8 cellular contexts compared by ENCODE assay signal in the genomic region with DNA sequence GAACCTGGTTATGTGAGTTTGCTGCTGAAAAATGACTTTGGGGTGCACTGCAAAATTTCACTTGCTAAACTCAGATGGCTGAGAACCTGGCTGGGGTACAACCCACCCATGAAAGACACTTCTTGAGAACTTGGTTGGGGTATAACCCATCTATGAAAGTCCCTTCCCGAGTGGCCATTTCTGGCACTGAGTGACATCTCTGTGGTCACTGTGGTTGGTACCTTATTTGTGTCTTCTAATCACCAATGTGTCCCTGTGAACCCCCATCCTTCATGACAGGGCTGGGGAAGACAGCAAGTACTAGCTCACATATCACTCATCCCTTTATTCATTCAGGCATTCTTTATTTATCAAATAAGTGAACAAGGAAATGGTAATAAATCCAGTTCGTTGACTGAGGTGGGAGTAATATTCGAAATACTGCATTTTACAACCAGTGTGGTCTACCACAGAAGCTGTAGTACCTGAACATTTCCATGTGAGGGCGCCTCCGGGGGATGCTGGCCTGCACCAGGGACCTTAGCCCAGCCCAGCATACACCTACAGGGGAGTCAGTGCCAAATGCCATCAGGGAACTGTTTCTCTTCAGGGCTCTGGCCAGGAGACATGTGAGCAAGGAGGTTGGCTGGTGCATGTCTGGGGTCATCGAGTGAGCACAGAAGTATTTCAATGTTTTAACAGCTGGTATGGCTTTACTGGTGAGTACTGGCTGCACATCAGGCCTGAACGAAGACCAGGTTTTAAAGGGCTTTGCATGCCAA.
DNase-seq lines count a peak whose midpoint lies in the region; ATAC-seq, FAIRE-seq and TF ChIP-seq lines count a peak whose summit lies in the region.

No MANE protein-coding gene starts in this region.

- in situ Hi-C loops in GM12878 (cut with MboI), result no loop called here

- no peaks in the 10 kb centered on the region for H4K20me1 ChIP-seq in GM12878 (ENCODE audit: control insufficient read depth, insufficient read depth)

- H3K9me3 Mint-ChIP-seq in CD8-positive, alpha-beta memory T cell, result no peaks in the 10 kb centered on the region

- intact Hi-C loops in GM12878 (cut with micrococcal nuclease; ENCODE audit: unreplicated experiment), result loop anchor here (2.0 to 10.0 kb wide), 2 partner anchors 36 to 554 kb away; no protein-coding TSS in a partner anchor

- TF ChIP-seq EP300 in GM12878 (IDR thresholded peaks at IDR 0.05; ENCODE audit: borderline replicate concordance in 1 of 2, control insufficient read depth in 1 of 2, low read depth in 2 of 2, low read length in 2 of 2), result no peak

- no peak overlapping the region for H2BK15ac ChIP-seq in mesenchymal stem cell (ENCODE audit: low read depth, poor library complexity, severe bottlenecking)

- H4K8ac ChIP-seq in mesenchymal stem cell (ENCODE audit: low read length), result no peak overlapping the region

- H3K4ac ChIP-seq in mesenchymal stem cell (ENCODE audit: low read depth in 1 of 2, low read length in 2 of 2), result no peak overlapping the region

- H2BK5ac ChIP-seq in mesenchymal stem cell (ENCODE audit: low read depth, low read length, poor library complexity, severe bottlenecking), result no peak overlapping the region

- no peaks in the 10 kb centered on the region; the same call in 2 of the 3 replicates for H3K9me3 ChIP-seq in GM12878 (replicated peaks; ENCODE audit: control insufficient read depth, insufficient read depth, low read length)
- H3K9me3 ChIP-seq in parathyroid adenoma (ENCODE audit: control insufficient read depth, low read length), result no peaks in the 10 kb centered on the region
- H3K9me3 ChIP-seq in CD8-positive, alpha-beta memory T cell (ENCODE audit: low read length), result no peaks in the 10 kb centered on the region
- peaks cover 10% of the 10 kb centered on the region for H3K9me3 ChIP-seq in mesenchymal stem cell (ENCODE audit: control insufficient read depth, low read length)

- no peak overlapping the region for H2BK12ac ChIP-seq in mesenchymal stem cell (ENCODE audit: low read length in 2 of 2)

- no peak overlapping the region for H3K9ac ChIP-seq in GM12878 (ENCODE audit: control insufficient read depth, insufficient read depth, low read length)
- no peak overlapping the region for H3K9ac ChIP-seq in parathyroid adenoma
- no peak overlapping the region for H3K9ac ChIP-seq in mesenchymal stem cell (ENCODE audit: low read length)

- POLR2A ChIA-PET in GM12878 (lab: Charles Lee), result no interaction called here
- POLR2A ChIA-PET in CD8-positive, alpha-beta memory T cell (lab: Charles Lee), result no interaction called here

- no peak overlapping the region for H2BK120ac ChIP-seq in mesenchymal stem cell (ENCODE audit: low read depth, low read length)

- H3K79me2 ChIP-seq in GM12878 (ENCODE audit: control insufficient read depth, insufficient read depth, low read length) (no peaks in the 10 kb centered on the region), parathyroid adenoma (no peaks in the 10 kb centered on the region)

- no peak overlapping the region for H3K4me2 ChIP-seq in GM12878 (ENCODE audit: control insufficient read depth, insufficient read depth)
- H3K4me2 ChIP-seq in parathyroid adenoma (ENCODE audit: low read length), result no peak overlapping the region
- no peak overlapping the region for H3K4me2 ChIP-seq in mesenchymal stem cell (ENCODE audit: low read length, poor library complexity, severe bottlenecking)

- ATAC-seq in GM12878, result peak; percentile 81

- no peak overlapping the region for H3K4me3 Mint-ChIP-seq in CD8-positive, alpha-beta memory T cell

- H3K36me3 ChIP-seq in GM12878 (ENCODE audit: control insufficient read depth in 2 of 2, insufficient read depth in 2 of 2, low read length in 1 of 2) (no peaks in the 10 kb centered on the region), parathyroid adenoma (ENCODE audit: control insufficient read depth, insufficient read depth, low read length) (no peaks in the 10 kb centered on the region), mesenchymal stem cell (ENCODE audit: control insufficient read depth in 1 of 2, insufficient read depth in 2 of 2, low read depth in 1 of 2, low read length in 2 of 2) (no peaks in the 10 kb centered on the region)
- H3K36me3 ChIP-seq in CD8-positive, alpha-beta memory T cell (ENCODE audit: insufficient read depth, low read length), result no peaks in the 10 kb centered on the region

- no peaks in the 10 kb centered on the region for H3K36me3 Mint-ChIP-seq in CD8-positive, alpha-beta memory T cell

- H3K4me1 ChIP-seq in GM12878 (ENCODE audit: control insufficient read depth, insufficient read depth, low read length), result no peaks in the 10 kb centered on the region; the same call in 1 of the 2 replicates
- no peaks in the 10 kb centered on the region for H3K4me1 ChIP-seq in parathyroid adenoma
- H3K4me1 ChIP-seq in CD8-positive, alpha-beta memory T cell (ENCODE audit: insufficient read depth, low read length), result no peaks in the 10 kb centered on the region
- H3K4me1 ChIP-seq in mesenchymal stem cell (ENCODE audit: control insufficient read depth, insufficient read depth, low read depth, low read length), result peaks cover 2% of the 10 kb centered on the region

- TF ChIP-seq CTCF in GM12878 (IDR thresholded peaks at IDR 0.05 in 2 of 3, conservative IDR thresholded peaks at IDR 0.05 in 1 of 3; ENCODE audit: control insufficient read depth in 2 of 3, extremely low read depth in 1 of 3, insufficient read depth in 1 of 3, low read depth in 3 of 3, low read length in 3 of 3) (peak; percentile 26 to 60 (median 57)), parathyroid adenoma (IDR thresholded peaks at IDR 0.05) (peak; percentile 24)

- WGBS in GM12878 (ENCODE audit: insufficient coverage, insufficient replicate concordance, low lambda C conversion rate, missing lambda C conversion rate), result 4% methylated on average over 7 of the region's 7 CpGs
- WGBS in mesenchymal stem cell, result 45% methylated on average over 7 of the region's 7 CpGs

- SMC1A ChIA-PET in GM12878 (lab: Charles Lee; ENCODE audit: uncharacterized antibody, unreplicated experiment), result interaction anchor here (0.6 to 2.9 kb wide), 10 partner anchors 13 to 388 kb away, joined by 3 to 12 read pairs (median 4); no protein-coding TSS in a partner anchor

- H3K27me3 ChIP-seq in GM12878 (replicated peaks in 1 of 2; ENCODE audit: control insufficient read depth in 2 of 2, insufficient read depth in 2 of 2, low read length in 1 of 2) (no peaks in the 10 kb centered on the region; a peak in 1 of 4 replicates), parathyroid adenoma (ENCODE audit: control insufficient read depth, insufficient read depth, low read length) (no peaks in the 10 kb centered on the region), mesenchymal stem cell (ENCODE audit: control insufficient read depth in 1 of 2, insufficient read depth in 1 of 2, low read length in 2 of 2) (peaks cover 26 to 37% of the 10 kb centered on the region in 2 experiments)
- no peaks in the 10 kb centered on the region for H3K27me3 ChIP-seq in CD8-positive, alpha-beta memory T cell (ENCODE audit: insufficient read depth, low read length, poor library complexity, severe bottlenecking)

- no peak overlapping the region for H3K14ac ChIP-seq in mesenchymal stem cell (ENCODE audit: low read length in 2 of 2)

- H4K91ac ChIP-seq in mesenchymal stem cell (ENCODE audit: low read length), result no peak overlapping the region

- H3K23ac ChIP-seq in mesenchymal stem cell (ENCODE audit: low read length in 2 of 2), result no peak overlapping the region

- no peaks in the 10 kb centered on the region for H3K79me1 ChIP-seq in mesenchymal stem cell (replicated peaks; ENCODE audit: low read length, poor library complexity, severe bottlenecking)

- H3K27me3 Mint-ChIP-seq in CD8-positive, alpha-beta memory T cell, result peaks cover 16 to 43% of the 10 kb centered on the region in 2 donors

- H3K4me3 ChIP-seq in GM12878 (no peak overlapping the region), parathyroid adenoma (ENCODE audit: low read depth, low read length) (no peak overlapping the region), mesenchymal stem cell (ENCODE audit: insufficient read depth in 1 of 2, low read depth in 1 of 2, low read length in 2 of 2) (no peak overlapping the region)
- no peak overlapping the region for H3K4me3 ChIP-seq in CD8-positive, alpha-beta memory T cell (ENCODE audit: low read length)

- no TSS peak for BruUV-seq in GM12878 (replicated peaks; lab: Mats Ljungman, UMichigan)

- H2AK5ac ChIP-seq in mesenchymal stem cell (ENCODE audit: low read length, severe bottlenecking), result no peak overlapping the region

- TF ChIP-seq POLR2A in GM12878 (IDR thresholded peaks at IDR 0.05; ENCODE audit: low read depth, low read length), result no peak

- H3K27ac ChIP-seq in GM12878 (ENCODE audit: control insufficient read depth, insufficient read depth) (no peak overlapping the region), parathyroid adenoma (no peak overlapping the region), mesenchymal stem cell (ENCODE audit: low read length, poor library complexity, severe bottlenecking) (no peak overlapping the region)
- no peak overlapping the region for H3K27ac ChIP-seq in CD8-positive, alpha-beta memory T cell (ENCODE audit: low read depth, low read length)

- no peak overlapping the region for H3K18ac ChIP-seq in mesenchymal stem cell (ENCODE audit: low read depth in 1 of 2, low read length in 2 of 2)

- no peak overlapping the region for H2AFZ ChIP-seq in GM12878 (ENCODE audit: control insufficient read depth, low read depth, low read length)
- H2AFZ ChIP-seq in parathyroid adenoma, result no peak overlapping the region
- no peak overlapping the region for H2AFZ ChIP-seq in mesenchymal stem cell (ENCODE audit: low read depth, low read length)

- H3K27ac Mint-ChIP-seq in CD8-positive, alpha-beta memory T cell, result no peak overlapping the region

- peak; percentile 37 for TF ChIP-seq RAD21 in GM12878 (IDR thresholded peaks at IDR 0.05; ENCODE audit: insufficient read depth, low read depth, low read length)

- peak; percentile 38 for DNase-seq in NCI-H146 (lab: John Stamatoyannopoulos, UW)
- DNase-seq in NCI-H146 treated with DMSO at 0.1 percent for 48 hours (lab: John Stamatoyannopoulos, UW; ENCODE audit: unreplicated experiment), result no peak
- peak; percentile 48 for DNase-seq in HT-29 (ENCODE audit: low spot score)
- DNase-seq in GM12878 (ENCODE audit: low read depth, low spot score), result peak; percentile 59
- DNase-seq in CD8-positive, alpha-beta memory T cell, result no peak
- DNase-seq in mesenchymal stem cell, result no peak
- DNase-seq in NCI-H2171 (lab: John Stamatoyannopoulos, UW), result no peak

- RAD21 ChIA-PET in GM12878 (lab: Charles Lee; ENCODE audit: unreplicated experiment), result interaction anchor here (0.9 to 1.8 kb wide), 4 partner anchors 20 to 557 kb away, joined by 3 to 4 read pairs (median 4); no protein-coding TSS in a partner anchor

- H3K4me1 Mint-ChIP-seq in CD8-positive, alpha-beta memory T cell, result no peaks in the 10 kb centered on the region

- FAIRE-seq in GM12878 (lab: Jason Lieb, UNC), result no peak

- CTCF ChIA-PET in GM12878 (lab: Yijun Ruan, JAX), result interaction anchor here (0.6 to 6.6 kb wide), 16 partner anchors 12 to 717 kb away, joined by 3 to 39 read pairs (median 4); no protein-coding TSS in a partner anchor
- CTCF ChIA-PET in CD8-positive, alpha-beta memory T cell (lab: Charles Lee), result no interaction called here

TF ChIP-seq in GM12878, 131 proteins besides CTCF, POLR2A, EP300 and RAD21 (continues in another document):
- TF ChIP-seq, protein P1, sequence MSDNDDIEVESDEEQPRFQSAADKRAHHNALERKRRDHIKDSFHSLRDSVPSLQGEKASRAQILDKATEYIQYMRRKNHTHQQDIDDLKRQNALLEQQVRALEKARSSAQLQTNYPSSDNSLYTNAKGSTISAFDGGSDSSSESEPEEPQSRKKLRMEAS (IDR thresholded peaks at IDR 0.05; ENCODE audit: low read depth, low read length), result no peak

Comparison
In these comparisons a context has a peak if more than half of its experiments do, and no peak if none do; other contexts are left out.
1. DNase-seq: peak in NCI-H146 (single experiment), HT-29 (single experiment) and GM12878 (single experiment); none in NCI-H146 treated with DMSO at 0.1 percent for 48 hours (single experiment), CD8-positive, alpha-beta memory T cell (0 of 5), mesenchymal stem cell (single experiment) and NCI-H2171 (single experiment).